In genomic region chr20:50562262-50562701, GRCh38 we compare ENCODE assay signal across 9 cellular contexts. TPM values are rescaled to one million over a fixed set of nuclear protein-coding genes. Genes with fewer than 3 reads are reported as not detected.
DNase-seq lines count a peak whose midpoint lies in the region; FAIRE-seq and TF ChIP-seq lines count a peak whose summit lies in the region.
"Had no signal": no experiment of that assay in that cellular context is flagged by ENCODE, and none has a peak within 500 bp of the region (broad histone marks: within the 10 kb centered on the region; RNA-seq: fewer than 3 reads in every experiment).

No MANE protein-coding gene starts in this region.

- TF ChIP-seq CTCF in astrocyte (IDR thresholded peaks at IDR 0.05; ENCODE audit: insufficient read depth, low read depth, low read length), result no peak

- H3K4me1 ChIP-seq in ACC112 (ENCODE audit: control insufficient read depth, insufficient read depth, low read length, unreplicated experiment), result peaks cover 43% of the 10 kb centered on the region
- peaks cover 30% of the 10 kb centered on the region for H3K4me1 ChIP-seq in astrocyte (ENCODE audit: insufficient read depth, low read length)
- H3K4me1 ChIP-seq in mesodermal cell (ENCODE audit: control insufficient read depth, insufficient read depth, low read length, poor library complexity, severe bottlenecking), result peaks cover 42% of the 10 kb centered on the region

- H3K9me3 ChIP-seq in astrocyte (ENCODE audit: insufficient read depth, low read depth, low read length) (no peaks in the 10 kb centered on the region), mesodermal cell (ENCODE audit: control insufficient read depth, low read length) (no peaks in the 10 kb centered on the region)

- H3K79me2 ChIP-seq in ACC112 (ENCODE audit: control insufficient read depth, insufficient read depth, low read length, unreplicated experiment), result peaks cover 65% of the 10 kb centered on the region
- peaks cover 84% of the 10 kb centered on the region for H3K79me2 ChIP-seq in astrocyte (ENCODE audit: insufficient read depth, low read length)

- H3K27me3 ChIP-seq in ACC112 (ENCODE audit: insufficient read depth, low read length) (no peaks in the 10 kb centered on the region), astrocyte (ENCODE audit: insufficient read depth, low read length) (no peaks in the 10 kb centered on the region)

- peak overlapping the region; percentile 71 for H3K9ac ChIP-seq in astrocyte (ENCODE audit: low read length)

- peaks cover 18% of the 10 kb centered on the region for H4K20me1 ChIP-seq in astrocyte (ENCODE audit: insufficient read depth, low read length)

- H3K36me3 ChIP-seq in ACC112 (ENCODE audit: insufficient read depth, low read length) (peaks cover 31% of the 10 kb centered on the region), astrocyte (ENCODE audit: insufficient read depth, low read length) (peaks cover 24% of the 10 kb centered on the region), mesodermal cell (ENCODE audit: control insufficient read depth, insufficient read depth, low read length) (peaks cover 54% of the 10 kb centered on the region)

- peak overlapping the region; percentile 90 for H3K27ac ChIP-seq in ACC112 (ENCODE audit: low read depth, low read length)
- H3K27ac ChIP-seq in astrocyte (ENCODE audit: low read depth, low read length), result peak overlapping the region; percentile 98
- peak overlapping the region; percentile 98 for H3K27ac ChIP-seq in mesodermal cell (ENCODE audit: low read depth, low read length, severe bottlenecking)

- H3K4me3 Mint-ChIP-seq in astrocyte (ENCODE audit: unreplicated experiment), result no peak overlapping the region

- H3K4me2 ChIP-seq in astrocyte (ENCODE audit: low read length), result peak overlapping the region; percentile 77

- H3K9me3 Mint-ChIP-seq in astrocyte (ENCODE audit: unreplicated experiment), result no peaks in the 10 kb centered on the region

- H3K27ac Mint-ChIP-seq in astrocyte (ENCODE audit: unreplicated experiment), result peak overlapping the region; percentile 96

- FAIRE-seq in astrocyte (lab: Jason Lieb, UNC) (no peak), GM19239 (lab: Jason Lieb, UNC) (no peak), frontal cortex (lab: Jason Lieb, UNC) (no peak)

- H3K27me3 Mint-ChIP-seq in astrocyte (ENCODE audit: low read depth, unreplicated experiment), result no peaks in the 10 kb centered on the region

- 96 to 97% methylated on average over 2 to 7 of the region's 7 CpGs for WGBS in mesodermal cell (ENCODE audit: insufficient coverage in 2 of 2), 2 experiments

- peaks cover 64% of the 10 kb centered on the region for H3K4me1 Mint-ChIP-seq in astrocyte (ENCODE audit: low read depth, unreplicated experiment)

- H3K4me3 ChIP-seq in ACC112 (ENCODE audit: low read depth, low read length) (no peak overlapping the region), astrocyte (ENCODE audit: insufficient read depth, low read depth, low read length) (peak overlapping the region; percentile 24), mesodermal cell (ENCODE audit: extremely low read depth, insufficient read depth, low read length, poor library complexity, severe bottlenecking) (no peak overlapping the region)

- DNase-seq in NCI-H1092 (lab: John Stamatoyannopoulos, UW) (peak; percentile 23), astrocyte (ENCODE audit: low read depth) (no peak), epidermal melanocyte (ENCODE audit: insufficient read length, low spot score) (no peak), GM19239 (ENCODE audit: insufficient read length, low spot score) (no peak), frontal cortex (ENCODE audit: low spot score in 2 of 2) (no peak), mucosa of gallbladder (ENCODE audit: low spot score) (no peak)
- DNase-seq: COR-L47 had no signal

- no peak overlapping the region for H2AFZ ChIP-seq in ACC112 (ENCODE audit: low read length, unreplicated experiment)
- no peak overlapping the region for H2AFZ ChIP-seq in astrocyte (ENCODE audit: low read depth, low read length)

- H3K36me3 Mint-ChIP-seq in astrocyte (ENCODE audit: low read depth, unreplicated experiment), result peaks cover 27% of the 10 kb centered on the region

RNA-seq across cellular contexts. Expression of gene PTPN1, which starts 52.1 kb away (rescaled TPM):
- total RNA-seq in astrocyte, result 60.6 and 64.9 TPM in 2 replicates
- 43.3 TPM for polyA plus RNA-seq in mesodermal cell (2013, experiment 1 of 2)
- 40.9 TPM for polyA plus RNA-seq in mesodermal cell (2013, experiment 2 of 2)
- 15.9 TPM for total RNA-seq in frontal cortex
- 24.0 TPM for total RNA-seq in mucosa of gallbladder
